ENCODE assay signal across 12 cellular contexts in the genomic region with DNA sequence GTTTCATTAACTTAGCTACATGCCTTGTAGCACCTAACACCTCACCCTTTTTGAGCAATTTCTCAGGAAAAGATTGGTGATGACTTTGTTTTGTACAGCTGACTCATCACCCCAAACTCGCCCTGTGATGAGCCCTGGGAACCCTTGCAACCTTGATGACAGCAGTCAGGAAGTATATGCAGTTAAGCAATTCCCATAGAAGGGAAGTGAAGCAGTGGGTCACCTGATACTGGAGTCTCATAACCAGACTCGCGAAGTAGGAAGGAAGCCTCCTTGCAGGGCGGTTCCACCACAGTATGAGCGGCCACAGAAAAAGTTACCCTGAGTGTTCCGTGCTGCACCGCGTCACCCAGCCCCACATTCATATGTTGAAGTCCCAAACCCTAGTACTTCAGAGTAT.
DNase-seq lines count a peak whose midpoint lies in the region; ATAC-seq and TF ChIP-seq lines count a peak whose summit lies in the region.
"Had no signal": no experiment of that assay in that cellular context is flagged by ENCODE, and none has a peak within 500 bp of the region (broad histone marks: within the 10 kb centered on the region; RNA-seq: fewer than 3 reads in every experiment).

No MANE protein-coding gene starts in this region.

- H3K4me1 ChIP-seq in testis, result peaks cover 5% of the 10 kb centered on the region
- no peaks in the 10 kb centered on the region for H3K4me1 ChIP-seq in colonic mucosa
- H3K4me1 ChIP-seq in uterus, result no peaks in the 10 kb centered on the region
- H3K4me1 ChIP-seq: BE2C had no signal

- no peak overlapping the region for H3K9ac ChIP-seq in colonic mucosa (ENCODE audit: low read depth in 2 of 2, low read length in 2 of 2)

- TF ChIP-seq POLR2A in testis (IDR thresholded peaks at IDR 0.05) (no peak), uterus (IDR thresholded peaks at IDR 0.05) (no peak)

- H3K27me3 ChIP-seq in testis (no peaks in the 10 kb centered on the region), colonic mucosa (no peaks in the 10 kb centered on the region), uterus (no peaks in the 10 kb centered on the region)
- H3K27me3 ChIP-seq: BE2C had no signal

- no peak overlapping the region for H3K4me3 Mint-ChIP-seq in Calu3 (ENCODE audit: low read depth, unreplicated experiment)
- H3K4me3 Mint-ChIP-seq: endodermal cell had no signal

- no peak overlapping the region for H3K27ac ChIP-seq in testis
- no peak overlapping the region for H3K27ac ChIP-seq in colonic mucosa
- H3K27ac ChIP-seq in uterus, result no peak overlapping the region

- 90 to 93% methylated on average over 8 of the region's 8 CpGs for WGBS in testis, 2 donors

- H3K36me3 ChIP-seq in testis (ENCODE audit: low read depth, missing control alignments) (no peaks in the 10 kb centered on the region), colonic mucosa (no peaks in the 10 kb centered on the region), uterus (no peaks in the 10 kb centered on the region)
- H3K36me3 ChIP-seq: BE2C had no signal

- no peak for TF ChIP-seq CTCF in testis (IDR thresholded peaks at IDR 0.05)
- TF ChIP-seq CTCF in Calu3 (IDR thresholded peaks at IDR 0.05; ENCODE audit: unreplicated experiment), result no peak
- no peak for TF ChIP-seq CTCF in colonic mucosa (IDR thresholded peaks at IDR 0.05)
- TF ChIP-seq CTCF in uterus (IDR thresholded peaks at IDR 0.05), result no peak

- no peaks in the 10 kb centered on the region for H3K9me3 Mint-ChIP-seq in activated naive CD4-positive, alpha-beta T cell treated with anti-CD3 and anti-CD28 coated beads, Interleukin-2, amount 50 U/mL, for 72 hours
- no peaks in the 10 kb centered on the region for H3K9me3 Mint-ChIP-seq in Calu3 (ENCODE audit: low read depth, unreplicated experiment)
- H3K9me3 Mint-ChIP-seq: endodermal cell had no signal

- H3K9me3 ChIP-seq in testis (no peaks in the 10 kb centered on the region), colonic mucosa (no peaks in the 10 kb centered on the region), uterus (no peaks in the 10 kb centered on the region)
- H3K9me3 ChIP-seq: BE2C had no signal

- no peaks in the 10 kb centered on the region for H3K27me3 Mint-ChIP-seq in Calu3 (ENCODE audit: unreplicated experiment)

- H3K4me1 Mint-ChIP-seq in Calu3 (ENCODE audit: low read depth, unreplicated experiment), result no peaks in the 10 kb centered on the region

- H3K4me3 ChIP-seq in testis (no peak overlapping the region), colonic mucosa (no peak overlapping the region), uterus (no peak overlapping the region)

- intact Hi-C loops in cardiac septum (cut with DNase I) (no loop called here), testis (cut with DNase I; ENCODE audit: low total_unique reads) (no loop called here), Calu3 (cut with micrococcal nuclease; ENCODE audit: unreplicated experiment) (no loop called here), colonic mucosa (cut with DNase I) (no loop called here), uterus (cut with DNase I; ENCODE audit: low total_unique reads) (no loop called here)

- DNase-seq in activated naive CD4-positive, alpha-beta T cell treated with anti-CD3 and anti-CD28 coated beads, Interleukin-2, amount 50 U/mL, for 72 hours (ENCODE audit: low spot score in 2 of 2), result no peak
- no peak for DNase-seq in activated naive CD4-positive, alpha-beta T cell (lab: John Stamatoyannopoulos, UW)
- peak; percentile 52 for DNase-seq in SIG-M5 (lab: John Stamatoyannopoulos, UW)
- peak; percentile 78 for DNase-seq in cardiac septum (ENCODE audit: low spot score)
- DNase-seq in testis, result peak; percentile 19
- no peak for DNase-seq in Calu3
- no peak for DNase-seq in colonic mucosa
- DNase-seq in uterus, result no peak
- DNase-seq: BE2C, endodermal cell, NCI-H2171 treated with DMSO at 0.1 percent for 48 hours had no signal

- no peaks in the 10 kb centered on the region for H3K36me3 Mint-ChIP-seq in activated naive CD4-positive, alpha-beta T cell treated with anti-CD3 and anti-CD28 coated beads, Interleukin-2, amount 50 U/mL, for 72 hours
- H3K36me3 Mint-ChIP-seq in Calu3 (ENCODE audit: insufficient read depth, unreplicated experiment), result no peaks in the 10 kb centered on the region

- ATAC-seq in activated naive CD4-positive, alpha-beta T cell treated with anti-CD3 and anti-CD28 coated beads, Interleukin-2, amount 50 U/mL, for 72 hours, result peak; percentile 66 to 88
- ATAC-seq: left colon had no signal

- no TSS peak for BruUV-seq in Calu3 (replicated peaks; lab: Mats Ljungman, UMichigan)

- no peak overlapping the region for H3K27ac Mint-ChIP-seq in activated naive CD4-positive, alpha-beta T cell treated with anti-CD3 and anti-CD28 coated beads, Interleukin-2, amount 50 U/mL, for 72 hours
- H3K27ac Mint-ChIP-seq in Calu3 (ENCODE audit: unreplicated experiment), result no peak overlapping the region
- H3K27ac Mint-ChIP-seq: endodermal cell had no signal

- CTCF ChIA-PET in Calu3 (lab: Charles Lee), result no interaction called here

Comparison
In these comparisons a context has a peak if more than half of its experiments do, and no peak if none do; other contexts are left out.
1. DNase-seq: peak in SIG-M5 (single experiment), cardiac septum (single experiment) and testis (single experiment); none in activated naive CD4-positive, alpha-beta T cell treated with anti-CD3 and anti-CD28 coated beads, Interleukin-2, amount 50 U/mL, for 72 hours (0 of 2), activated naive CD4-positive, alpha-beta T cell (0 of 4), Calu3 (single experiment), colonic mucosa (single experiment) and uterus (0 of 2).